ENCODE assay signal across 17 cellular contexts in genomic region chr1:86852289-86852688, GRCh38.
A peak's percentile ranks its signal among the peaks of the same experiment; 100 is the strongest.
DNase-seq lines count a peak whose midpoint lies in the region; ATAC-seq and TF ChIP-seq lines count a peak whose summit lies in the region.
"Had no signal": no experiment of that assay in that cellular context is flagged by ENCODE, and none has a peak within 500 bp of the region (broad histone marks: within the 10 kb centered on the region; RNA-seq: fewer than 3 reads in every experiment).

No MANE protein-coding gene starts in this region.

- H3K4me3 ChIP-seq in AG04450 (ENCODE audit: low read depth, low read length) = no peak overlapping the region
- no peak overlapping the region for H3K4me3 ChIP-seq in GM12865 (ENCODE audit: low read depth, low read length)
- no peak overlapping the region for H3K4me3 ChIP-seq in Karpas-422 (ENCODE audit: low read length)
- H3K4me3 ChIP-seq in breast epithelium = no peak overlapping the region

- no peaks in the 10 kb centered on the region for H3K27me3 Mint-ChIP-seq in CD4-positive, alpha-beta T cell

- H3K36me3 ChIP-seq in Karpas-422 (ENCODE audit: insufficient read depth, low read length) = no peaks in the 10 kb centered on the region
- H3K36me3 ChIP-seq in breast epithelium = no peaks in the 10 kb centered on the region

- no peak for TF ChIP-seq CTCF in AG04450 (IDR thresholded peaks at IDR 0.05; ENCODE audit: low read depth, low read length)
- no peak for TF ChIP-seq CTCF in GM12865 (IDR thresholded peaks at IDR 0.05; ENCODE audit: insufficient read depth, low read depth, low read length, missing control alignments)
- no peak for TF ChIP-seq CTCF in CD4-positive, alpha-beta T cell (IDR thresholded peaks at IDR 0.05)
- no peak for TF ChIP-seq CTCF in breast epithelium (IDR thresholded peaks at IDR 0.05)

- no peaks in the 10 kb centered on the region; the same call in 1 of the 2 replicates for H3K9me3 ChIP-seq in AG04450 (ENCODE audit: control insufficient read depth, insufficient read depth, low read length)
- H3K9me3 ChIP-seq in Karpas-422 (ENCODE audit: low read length) = no peaks in the 10 kb centered on the region
- no peaks in the 10 kb centered on the region for H3K9me3 ChIP-seq in CD4-positive, alpha-beta T cell (ENCODE audit: control insufficient read depth, low read length)
- H3K9me3 ChIP-seq in breast epithelium = no peaks in the 10 kb centered on the region

- no peak for ATAC-seq in CD4-positive, alpha-beta T cell (ENCODE audit: poor library complexity)
- ATAC-seq: PC-3 had no signal

- DNase-seq in AG04450 (ENCODE audit: low read depth, low spot score) = no peak
- DNase-seq in GM12865 (ENCODE audit: low read depth) = peak; percentile 53
- DNase-seq in Karpas-422 = peak; percentile 33
- DNase-seq in left kidney (ENCODE audit: low read depth, low spot score) = peak; percentile 27
- no peak for DNase-seq in CD4-positive, alpha-beta T cell
- DNase-seq in NCI-H2171 treated with DMSO at 0.1 percent for 48 hours (lab: John Stamatoyannopoulos, UW) = no peak
- no peak for DNase-seq in breast epithelium (ENCODE audit: low spot score in 2 of 2)
- DNase-seq in NCI-H774 (lab: John Stamatoyannopoulos, UW) = no peak
- DNase-seq: AML-193; CD4-positive, alpha-beta memory T cell; MV-4-11; NCI-H1417 treated with DMSO at 0.1 percent for 48 hours; NCI-H1930; NCI-H2171; NCI-H446 treated with DMSO at 0.1 percent for 48 hours; PC-3 had no signal

- H3K9ac ChIP-seq in Karpas-422 (ENCODE audit: low read length) = no peak overlapping the region

- H4K20me1 ChIP-seq in Karpas-422 (ENCODE audit: insufficient read depth, low read depth, low read length) = no peaks in the 10 kb centered on the region

- no peaks in the 10 kb centered on the region for H3K9me2 ChIP-seq in Karpas-422 (replicated peaks; ENCODE audit: insufficient read depth, low read length)

- no peak overlapping the region for H3K4me2 ChIP-seq in Karpas-422 (ENCODE audit: low read depth, low read length, poor library complexity, severe bottlenecking)

- H3K4me1 Mint-ChIP-seq in CD4-positive, alpha-beta T cell (ENCODE audit: low read depth) = no peaks in the 10 kb centered on the region
- H3K4me1 Mint-ChIP-seq: CD4-positive, alpha-beta memory T cell had no signal

- H2AFZ ChIP-seq in Karpas-422 (ENCODE audit: low read length) = no peak overlapping the region

- POLR2A ChIA-PET in AG04450 (lab: Yijun Ruan, JAX) = no interaction called here
- POLR2A ChIA-PET in CD4-positive, alpha-beta T cell (lab: Charles Lee) = no interaction called here

- intact Hi-C loops in CD4-positive, alpha-beta T cell (cut with DNase I, micrococcal nuclease) = no loop called here
- intact Hi-C loops in breast epithelium (cut with DNase I; ENCODE audit: low total_unique reads) = no loop called here

- H3K27ac ChIP-seq in AG04450 (ENCODE audit: low read depth, low read length) (peak overlapping the region; percentile 21), Karpas-422 (ENCODE audit: low read length) (no peak overlapping the region), breast epithelium (no peak overlapping the region)
- no peak overlapping the region for H3K27ac ChIP-seq in CD4-positive, alpha-beta T cell (ENCODE audit: low read depth, low read length)
- H3K27ac ChIP-seq: RWPE1 had no signal

- H3K36me3 Mint-ChIP-seq in CD4-positive, alpha-beta T cell (ENCODE audit: low read depth) = no peaks in the 10 kb centered on the region
- H3K36me3 Mint-ChIP-seq: CD4-positive, alpha-beta memory T cell had no signal

- H3K27me3 ChIP-seq in AG04450 (ENCODE audit: control insufficient read depth, insufficient read depth, low read length) (no peaks in the 10 kb centered on the region), Karpas-422 (ENCODE audit: low read length) (no peaks in the 10 kb centered on the region), breast epithelium (no peaks in the 10 kb centered on the region)
- no peaks in the 10 kb centered on the region for H3K27me3 ChIP-seq in CD4-positive, alpha-beta T cell (ENCODE audit: control insufficient read depth, insufficient read depth, low read length)

- H3K4me1 ChIP-seq in Karpas-422 (ENCODE audit: low read length) (0 out of 2 replicates have a peak, but pooled peaks cover 3% of the 10 kb centered on the region), breast epithelium (no peaks in the 10 kb centered on the region)

- H3K9me3 Mint-ChIP-seq in CD4-positive, alpha-beta T cell = no peaks in the 10 kb centered on the region
- H3K9me3 Mint-ChIP-seq: CD4-positive, alpha-beta memory T cell had no signal

- TF ChIP-seq POLR2A in breast epithelium (IDR thresholded peaks at IDR 0.05) = no peak

- H3K79me2 ChIP-seq in Karpas-422 (ENCODE audit: low read length) = no peaks in the 10 kb centered on the region

- CTCF ChIA-PET in AG04450 (lab: Charles Lee) = no interaction called here
- CTCF ChIA-PET in CD4-positive, alpha-beta T cell (lab: Charles Lee) = no interaction called here

- H3K4me3 Mint-ChIP-seq in CD4-positive, alpha-beta T cell = no peak overlapping the region
- H3K4me3 Mint-ChIP-seq: CD4-positive, alpha-beta memory T cell had no signal

- no peak overlapping the region for H3K27ac Mint-ChIP-seq in CD4-positive, alpha-beta T cell
- H3K27ac Mint-ChIP-seq: CD4-positive, alpha-beta memory T cell had no signal

Comparison
In these comparisons a context has a peak if more than half of its experiments do, and no peak if none do; other contexts are left out.
1. DNase-seq: peak in GM12865 (single experiment), Karpas-422 (single experiment) and left kidney (single experiment); none in AG04450 (single experiment), CD4-positive, alpha-beta T cell (0 of 10), NCI-H2171 treated with DMSO at 0.1 percent for 48 hours (single experiment), breast epithelium (0 of 2) and NCI-H774 (single experiment).